In genomic region chrX:20967725-20968124, GRCh38 we compare ENCODE assay signal across 11 cellular contexts.
"Had no signal": no experiment of that assay in that cellular context is flagged by ENCODE, and none has a peak within 500 bp of the region (broad histone marks: within the 10 kb centered on the region; RNA-seq: fewer than 3 reads in every experiment).

No MANE protein-coding gene starts in this region.

- ATAC-seq: activated CD8-positive, alpha-beta memory T cell treated with anti-CD3 and anti-CD28 coated beads, Interleukin-2, amount 10 ng/mL, durations not matched to agents 7 days and 5 days; gastroesophageal sphincter had no signal

- DNase-seq: activated CD4-positive, alpha-beta T cell treated with anti-CD3 and anti-CD28 coated beads for 1 hour; activated CD4-positive, alpha-beta T cell treated with anti-CD3 and anti-CD28 coated beads, Interleukin-2, amount 50 U/mL, for 48 hours; activated CD8-positive, alpha-beta memory T cell treated with anti-CD3 and anti-CD28 coated beads, Interleukin-2, amount 10 ng/mL, durations not matched to agents 7 days and 5 days; activated effector memory CD4-positive, alpha-beta T cell treated with Interleukin-2 at 50 U/mL for 16 hours; activated T-cell treated with anti-CD3 and anti-CD28 coated beads, Interleukin-2, amount 50 U/mL, for 24 hours; amniotic stem cell; ovary; stimulated activated CD4-positive, alpha-beta T cell treated with anti-CD3 and anti-CD28 coated beads, Interleukin-2, amount 100 ng/mL, for 48 hours; stimulated activated naive CD4-positive, alpha-beta T cell treated with Interleukin-2 at 50 U/mL for 16 hours; trophoblast cell had no signal
